Comparison of ENCODE assay signal across 4 cellular contexts in genomic region chr9:36714161-36714560, GRCh38.
"Had no signal": no experiment of that assay in that cellular context is flagged by ENCODE, and none has a peak within 500 bp of the region (broad histone marks: within the 10 kb centered on the region; RNA-seq: fewer than 3 reads in every experiment).

No MANE protein-coding gene starts in this region.

- H3K4me3 Mint-ChIP-seq: IgD-negative memory B cell had no signal

- H3K4me3 ChIP-seq: K562 had no signal

- H3K36me3 Mint-ChIP-seq: IgD-negative memory B cell had no signal

- H3K27ac Mint-ChIP-seq: IgD-negative memory B cell had no signal

- H3K27ac ChIP-seq: HL-60 had no signal

- DNase-seq: IMR-90 had no signal
